28 cellular contexts compared by ENCODE assay signal in genomic region chr16:83623091-83623730, GRCh38.
"Had no signal": no experiment of that assay in that cellular context is flagged by ENCODE, and none has a peak within 500 bp of the region (broad histone marks: within the 10 kb centered on the region; RNA-seq: fewer than 3 reads in every experiment).

No MANE protein-coding gene starts in this region.

- DNase-seq: activated CD4-positive, alpha-beta memory T cell treated with anti-CD3 and anti-CD28 coated beads for 36 hours; activated CD4-positive, alpha-beta T cell treated with anti-CD3 and anti-CD28 coated beads for 4 hours; activated naive CD8-positive, alpha-beta T cell treated with anti-CD3 and anti-CD28 coated beads, Interleukin-2, amount 50 U/mL, for 24 hours; activated T-cell treated with anti-CD3 and anti-CD28 coated beads, Interleukin-2, amount 50 U/mL, for 48 hours; amygdala; caudate nucleus; cortex of kidney; effector memory CD8-positive, alpha-beta T cell; erythroblast; head of caudate nucleus; hippocampal formation; left cardiac atrium; mammary epithelial cell; nucleus accumbens; psoas muscle; stimulated activated CD4-positive, alpha-beta T cell treated with anti-CD3 and anti-CD28 coated beads, Interleukin-1b, Interleukin-23, amount 100 ng/mL, for 48 hours; stimulated activated CD4-positive, alpha-beta T cell treated with anti-CD3 and anti-CD28 coated beads, Interleukin-4, amount 100 ng/mL, for 4 hours; stimulated activated CD8-positive, alpha-beta memory T cell treated with anti-CD3 and anti-CD28 coated beads, Interleukin-4, amount 100 ng/mL, for 48 hours; stimulated activated naive CD8-positive, alpha-beta T cell treated with anti-CD3 and anti-CD28 coated beads, Interleukin-15, amount 100 ng/mL, for 72 hours; thyroid gland; upper lobe of left lung had no signal

- H3K4me1 Mint-ChIP-seq: activated naive CD4-positive, alpha-beta T cell treated with anti-CD3 and anti-CD28 coated beads, Interleukin-2, amount 50 U/mL, for 24 hours; activated naive CD8-positive, alpha-beta T cell treated with anti-CD3 and anti-CD28 coated beads, Interleukin-2, amount 50 U/mL, for 24 hours; stimulated activated memory B cell treated with anti-CD40 and anti-IgM and Interleukin-4, amounts not matched to agents 10 μg/mL and 1 μg/mL and 100 μg/mL, for 72 hours; stimulated activated naive CD8-positive, alpha-beta T cell treated with anti-CD3 and anti-CD28 coated beads, Interleukin-15, amount 100 ng/mL, for 72 hours had no signal

- H3K27ac Mint-ChIP-seq: activated CD4-positive, alpha-beta memory T cell treated with anti-CD3 and anti-CD28 coated beads for 36 hours; activated naive CD4-positive, alpha-beta T cell treated with anti-CD3 and anti-CD28 coated beads, Interleukin-2, amount 50 U/mL, for 24 hours; activated naive CD8-positive, alpha-beta T cell treated with anti-CD3 and anti-CD28 coated beads, Interleukin-2, amount 50 U/mL, for 24 hours; activated T-helper 2 cell treated with anti-CD3 and anti-CD28 coated beads, Interferon-gamma antibody, Interleukin-2, Interleukin-4, amounts not matched to agents 10 μg/mL and 5 μg/mL and 100 μg/mL, durations not matched to agents 14 hours and 24 hours and 36 hours; effector memory CD8-positive, alpha-beta T cell; nephron; stimulated activated memory B cell treated with anti-CD40 and anti-IgM and Interleukin-4, amounts not matched to agents 10 μg/mL and 1 μg/mL and 100 μg/mL, for 72 hours; stimulated activated naive CD8-positive, alpha-beta T cell treated with anti-CD3 and anti-CD28 coated beads, Interleukin-15, amount 100 ng/mL, for 72 hours had no signal

- H3K27me3 Mint-ChIP-seq: activated CD4-positive, alpha-beta memory T cell treated with anti-CD3 and anti-CD28 coated beads for 36 hours; activated naive CD4-positive, alpha-beta T cell treated with anti-CD3 and anti-CD28 coated beads, Interleukin-2, amount 50 U/mL, for 24 hours; stimulated activated naive CD8-positive, alpha-beta T cell treated with anti-CD3 and anti-CD28 coated beads, Interleukin-15, amount 100 ng/mL, for 72 hours had no signal

- H3K4me1 ChIP-seq: gastroesophageal sphincter, parathyroid adenoma, thyroid gland, upper lobe of left lung had no signal

- H3K36me3 ChIP-seq: gastroesophageal sphincter, thyroid gland, upper lobe of left lung had no signal

- H3K4me3 Mint-ChIP-seq: activated CD4-positive, alpha-beta memory T cell treated with anti-CD3 and anti-CD28 coated beads for 36 hours; activated naive CD4-positive, alpha-beta T cell treated with anti-CD3 and anti-CD28 coated beads, Interleukin-2, amount 50 U/mL, for 24 hours; activated naive CD8-positive, alpha-beta T cell treated with anti-CD3 and anti-CD28 coated beads, Interleukin-2, amount 50 U/mL, for 24 hours; effector memory CD8-positive, alpha-beta T cell; nephron; stimulated activated memory B cell treated with anti-CD40 and anti-IgM and Interleukin-4, amounts not matched to agents 10 μg/mL and 1 μg/mL and 100 μg/mL, for 72 hours; stimulated activated naive CD8-positive, alpha-beta T cell treated with anti-CD3 and anti-CD28 coated beads, Interleukin-15, amount 100 ng/mL, for 72 hours had no signal

- H3K27ac ChIP-seq: gastroesophageal sphincter, parathyroid adenoma, psoas muscle, thyroid gland, upper lobe of left lung had no signal

- H3K9me3 ChIP-seq: gastroesophageal sphincter, psoas muscle, thyroid gland, upper lobe of left lung had no signal

- H3K27me3 ChIP-seq: gastroesophageal sphincter, thyroid gland, upper lobe of left lung had no signal

- H3K36me3 Mint-ChIP-seq: activated CD4-positive, alpha-beta memory T cell treated with anti-CD3 and anti-CD28 coated beads for 36 hours; activated naive CD4-positive, alpha-beta T cell treated with anti-CD3 and anti-CD28 coated beads, Interleukin-2, amount 50 U/mL, for 24 hours; stimulated activated memory B cell treated with anti-CD40 and anti-IgM and Interleukin-4, amounts not matched to agents 10 μg/mL and 1 μg/mL and 100 μg/mL, for 72 hours had no signal

- H3K9me3 Mint-ChIP-seq: activated naive CD4-positive, alpha-beta T cell treated with anti-CD3 and anti-CD28 coated beads, Interleukin-2, amount 50 U/mL, for 24 hours; activated T-helper 2 cell treated with anti-CD3 and anti-CD28 coated beads, Interferon-gamma antibody, Interleukin-2, Interleukin-4, amounts not matched to agents 10 μg/mL and 5 μg/mL and 100 μg/mL, durations not matched to agents 14 hours and 24 hours and 36 hours; effector memory CD8-positive, alpha-beta T cell; nephron; stimulated activated memory B cell treated with anti-CD40 and anti-IgM and Interleukin-4, amounts not matched to agents 10 μg/mL and 1 μg/mL and 100 μg/mL, for 72 hours; stimulated activated naive CD8-positive, alpha-beta T cell treated with anti-CD3 and anti-CD28 coated beads, Interleukin-15, amount 100 ng/mL, for 72 hours had no signal

- H3K4me3 ChIP-seq: gastroesophageal sphincter, psoas muscle, smooth muscle cell, thyroid gland, upper lobe of left lung had no signal

- ATAC-seq: activated naive CD8-positive, alpha-beta T cell treated with anti-CD3 and anti-CD28 coated beads, Interleukin-2, amount 50 U/mL, for 24 hours; effector memory CD8-positive, alpha-beta T cell; gastroesophageal sphincter; left cardiac atrium; psoas muscle; stimulated activated memory B cell treated with anti-CD40 and anti-IgM and Interleukin-4, amounts not matched to agents 10 μg/mL and 1 μg/mL and 100 μg/mL, for 72 hours; stimulated activated naive CD8-positive, alpha-beta T cell treated with anti-CD3 and anti-CD28 coated beads, Interleukin-15, amount 100 ng/mL, for 72 hours had no signal
